Comparison of ENCODE assay signal across 15 cellular contexts in genomic region chr10:77746313-77746712, GRCh38.
A peak's percentile ranks its signal among the peaks of the same experiment; 100 is the strongest.
DNase-seq lines count a peak whose midpoint lies in the region; ATAC-seq, FAIRE-seq and TF ChIP-seq lines count a peak whose summit lies in the region.
"Had no signal": no experiment of that assay in that cellular context is flagged by ENCODE, and none has a peak within 500 bp of the region (broad histone marks: within the 10 kb centered on the region; RNA-seq: fewer than 3 reads in every experiment).

No MANE protein-coding gene starts in this region.

- H3K36me3 ChIP-seq in left lung (no peaks in the 10 kb centered on the region), lower lobe of right lung (no peaks in the 10 kb centered on the region)
- H3K36me3 ChIP-seq: heart right ventricle, upper lobe of left lung had no signal

- peak; percentile 44 for FAIRE-seq in HTR-8/SVneo (lab: Jason Lieb, UNC)

- no peaks in the 10 kb centered on the region for H3K9me3 ChIP-seq in left lung
- H3K9me3 ChIP-seq in lower lobe of right lung = no peaks in the 10 kb centered on the region
- H3K9me3 ChIP-seq: upper lobe of left lung had no signal

- no peaks in the 10 kb centered on the region for H3K27me3 ChIP-seq in left lung
- no peaks in the 10 kb centered on the region for H3K27me3 ChIP-seq in lower lobe of right lung (ENCODE audit: low read depth)
- H3K27me3 ChIP-seq: heart right ventricle, upper lobe of left lung had no signal

- peak; percentile 49 for ATAC-seq in left lung
- no peak for ATAC-seq in GM21786 (IDR thresholded peaks at IDR 0.05; ENCODE audit: unreplicated experiment)
- ATAC-seq in GM19452 (IDR thresholded peaks at IDR 0.05; ENCODE audit: unreplicated experiment) = no peak
- ATAC-seq in lower lobe of right lung = no peak
- ATAC-seq: activated naive CD4-positive, alpha-beta T cell treated with anti-CD3 and anti-CD28 coated beads, Interleukin-2, amount 50 U/mL, for 72 hours had no signal

- H3K4me1 ChIP-seq in left lung (no peaks in the 10 kb centered on the region), lower lobe of right lung (no peaks in the 10 kb centered on the region)
- H3K4me1 ChIP-seq: heart right ventricle, upper lobe of left lung had no signal

- no peak overlapping the region for H3K27ac ChIP-seq in left lung
- no peak overlapping the region for H3K27ac ChIP-seq in lower lobe of right lung
- H3K27ac ChIP-seq: heart right ventricle, upper lobe of left lung had no signal

- TF ChIP-seq CTCF in choroid plexus epithelial cell (conservative IDR thresholded peaks at IDR 0.05; ENCODE audit: low read depth, low read length) = no peak
- TF ChIP-seq CTCF in left lung (IDR thresholded peaks at IDR 0.05) = no peak
- no peak for TF ChIP-seq CTCF in lower lobe of right lung (IDR thresholded peaks at IDR 0.05)

- DNase-seq in AG08395 (ENCODE audit: low spot score) = peak; percentile 74
- DNase-seq in HTR-8/SVneo (ENCODE audit: insufficient read length, low spot score) = peak; percentile 28
- DNase-seq in choroid plexus epithelial cell (ENCODE audit: low read depth) = peak; percentile 77
- DNase-seq in left lung = no peak
- DNase-seq in NCI-H446 (lab: John Stamatoyannopoulos, UW) = no peak
- no peak for DNase-seq in lower lobe of right lung
- DNase-seq: DMS 273 treated with DMSO at 0.1 percent for 48 hours; heart right ventricle; NCI-H146; NCI-H526 treated with DMSO at 0.1 percent for 48 hours; stimulated activated CD4-positive, alpha-beta T cell treated with anti-CD3 and anti-CD28 coated beads, Interleukin-15, amount 100 ng/mL, for 24 hours; upper lobe of left lung had no signal

- intact Hi-C loops in left lung (cut with DNase I) = no loop called here
- intact Hi-C loops in lower lobe of right lung (cut with DNase I) = no loop called here

- H3K4me3 ChIP-seq in choroid plexus epithelial cell (ENCODE audit: low read depth, low read length) = no peak overlapping the region
- H3K4me3 ChIP-seq in left lung = no peak overlapping the region
- no peak overlapping the region for H3K4me3 ChIP-seq in lower lobe of right lung
- H3K4me3 ChIP-seq: heart right ventricle, upper lobe of left lung had no signal

Comparison
In these comparisons a context has a peak if more than half of its experiments do, and no peak if none do; other contexts are left out.
1. DNase-seq: peak in AG08395 (single experiment), HTR-8/SVneo (single experiment) and choroid plexus epithelial cell (single experiment); none in left lung (0 of 2), NCI-H446 (0 of 2) and lower lobe of right lung (single experiment).